Comparison of ENCODE assay signal across 9 cellular contexts in the genomic region with DNA sequence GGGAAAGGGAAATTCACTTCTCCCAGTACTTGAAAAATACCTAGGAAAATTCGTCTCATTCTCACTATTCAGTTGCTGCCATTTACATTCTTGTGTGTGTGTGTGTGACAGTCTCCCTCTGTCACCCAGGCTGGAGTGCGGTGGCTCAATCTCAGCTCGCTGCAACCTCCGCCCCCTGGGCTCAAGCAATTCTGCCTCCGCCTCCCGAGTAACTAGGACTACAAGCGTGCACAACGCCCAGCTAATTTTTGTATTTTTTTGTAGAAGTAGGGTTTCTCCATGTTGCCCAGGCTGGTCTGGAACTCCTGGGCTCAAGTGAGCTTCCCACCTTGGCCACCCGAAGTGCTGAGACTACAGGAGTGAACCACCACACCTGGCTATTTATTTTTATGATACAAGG.
A peak's percentile ranks its signal among the peaks of the same experiment; 100 is the strongest.
DNase-seq lines count a peak whose midpoint lies in the region; ATAC-seq and TF ChIP-seq lines count a peak whose summit lies in the region.
"Had no signal": no experiment of that assay in that cellular context is flagged by ENCODE, and none has a peak within 500 bp of the region (broad histone marks: within the 10 kb centered on the region; RNA-seq: fewer than 3 reads in every experiment).

No MANE protein-coding gene starts in this region.

- peak overlapping the region; percentile 97 to 99 (median 99) for H3K4me3 Mint-ChIP-seq in nephron

- H3K4me2 ChIP-seq in BLaER1 treated with 17β-estradiol and CSF1 and Interleukin-3, amounts not matched to agents 10 nM and 100 nM: peak overlapping the region; percentile 88 to 98 (median 95)

- H3K36me3 Mint-ChIP-seq in nephron (ENCODE audit: low read depth): peaks cover 39% of the 10 kb centered on the region

- peak overlapping the region; percentile 70 to 96 (median 79) for H3K4me3 ChIP-seq in BLaER1 treated with 17β-estradiol and CSF1 and Interleukin-3, amounts not matched to agents 10 nM and 100 nM
- H3K4me3 ChIP-seq in LNCaP clone FGC (ENCODE audit: low read depth, low read length) (peak overlapping the region; percentile 88), coronary artery (peak overlapping the region; percentile 78)

- H3K27me3 ChIP-seq in BLaER1 treated with 17β-estradiol and CSF1 and Interleukin-3, amounts not matched to agents 10 nM and 100 nM: no peaks in the 10 kb centered on the region

- peak overlapping the region in 6 of 11 experiments; percentile 80 to 89 (median 84); a peak in 6 of 22 replicates for H3K27ac ChIP-seq in BLaER1 treated with 17β-estradiol and CSF1 and Interleukin-3, amounts not matched to agents 10 nM and 100 nM
- H3K27ac ChIP-seq in coronary artery: peak overlapping the region; percentile 94 to 97

- peak overlapping the region; percentile 81 to 91 (median 89) for H3K9ac ChIP-seq in BLaER1 treated with 17β-estradiol and CSF1 and Interleukin-3, amounts not matched to agents 10 nM and 100 nM

- ATAC-seq in HG03565 (IDR thresholded peaks at IDR 0.05; ENCODE audit: unreplicated experiment): no peak

- H3K4me1 Mint-ChIP-seq in nephron: peaks cover 13% of the 10 kb centered on the region

- no peaks in the 10 kb centered on the region for H3K27me3 Mint-ChIP-seq in nephron (ENCODE audit: low read depth)

- H4K20me1 ChIP-seq in BLaER1 treated with 17β-estradiol and CSF1 and Interleukin-3, amounts not matched to agents 10 nM and 100 nM: peaks cover 0 to 52% (median 32%) of the 10 kb centered on the region in 11 experiments; a peak in 17 of 22 replicates

- TF ChIP-seq CTCF in LNCaP clone FGC (IDR thresholded peaks at IDR 0.05; ENCODE audit: control insufficient read depth, extremely low read depth, insufficient read depth) (no peak), coronary artery (IDR thresholded peaks at IDR 0.05) (no peak), nephron (IDR thresholded peaks at IDR 0.05; ENCODE audit: unreplicated experiment in 3 of 3) (no peak)

- peaks cover 17 to 41% (median 28%) of the 10 kb centered on the region in 10 experiments for H3K4me1 ChIP-seq in BLaER1 treated with 17β-estradiol and CSF1 and Interleukin-3, amounts not matched to agents 10 nM and 100 nM

- no peak for DNase-seq in LNCaP clone FGC (ENCODE audit: low read depth)
- DNase-seq in coronary artery (ENCODE audit: low spot score): no peak
- DNase-seq in HPDE6-E6E7 (ENCODE audit: extremely low spot score): no peak
- no peak for DNase-seq in NCI-H187 treated with DMSO at 0.1 percent for 48 hours (lab: John Stamatoyannopoulos, UW)
- no peak for DNase-seq in GOT3 (lab: John Stamatoyannopoulos, UW)

- no peaks in the 10 kb centered on the region for H3K9me3 ChIP-seq in BLaER1 treated with 17β-estradiol and CSF1 and Interleukin-3, amounts not matched to agents 10 nM and 100 nM (replicated peaks in 1 of 11)
- H3K9me3 ChIP-seq: mucosa of descending colon had no signal

- H3K36me3 ChIP-seq in BLaER1 treated with 17β-estradiol and CSF1 and Interleukin-3, amounts not matched to agents 10 nM and 100 nM: peaks cover 42 to 52% (median 49%) of the 10 kb centered on the region in 11 experiments

- H3K27ac Mint-ChIP-seq in nephron: peak overlapping the region; percentile 82 to 98 (median 93)

- H3K9me3 Mint-ChIP-seq in nephron: no peaks in the 10 kb centered on the region
